Comparison of ENCODE assay signal across 9 cellular contexts in the genomic region with DNA sequence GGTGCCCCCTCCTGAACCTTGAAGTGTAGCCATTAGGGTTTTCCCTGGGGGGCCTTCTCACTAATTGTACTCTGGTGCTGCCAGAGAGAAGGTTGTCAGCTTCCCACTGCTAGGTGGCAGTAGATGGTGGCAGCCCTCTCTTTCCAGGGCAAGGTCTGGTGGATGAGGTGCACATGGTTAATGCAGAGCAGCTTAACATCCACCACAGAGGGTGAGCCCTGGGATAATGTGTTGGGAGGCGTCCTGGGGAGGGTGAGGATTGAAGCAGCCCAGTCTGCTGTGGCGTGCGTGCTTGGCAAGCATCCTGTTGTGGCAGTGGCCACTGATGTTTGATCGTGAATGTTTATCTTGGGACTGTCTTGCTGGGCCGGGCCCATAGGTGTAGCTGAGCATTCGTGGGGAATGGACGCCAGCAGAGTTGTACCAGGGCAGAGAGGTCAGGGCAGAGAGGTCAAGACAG. TPM values are rescaled to one million over a fixed set of nuclear protein-coding genes. Genes with fewer than 3 reads are reported as not detected.
DNase-seq lines count a peak whose midpoint lies in the region; ATAC-seq lines count a peak whose summit lies in the region.
"Had no signal": no experiment of that assay in that cellular context is flagged by ENCODE, and none has a peak within 500 bp of the region (broad histone marks: within the 10 kb centered on the region; RNA-seq: fewer than 3 reads in every experiment).

No MANE protein-coding gene starts in this region.

- H3K4me1 ChIP-seq in subcutaneous abdominal adipose tissue (ENCODE audit: control insufficient read depth in 5 of 5, insufficient read depth in 5 of 5, low read length in 5 of 5) (peaks cover 44 to 100% (median 94%) of the 10 kb centered on the region in 5 donors), mesenchymal stem cell (ENCODE audit: control insufficient read depth, insufficient read depth, low read depth, low read length) (peaks cover 59% of the 10 kb centered on the region)

- no peaks in the 10 kb centered on the region for H3K27me3 Mint-ChIP-seq in activated naive CD8-positive, alpha-beta T cell
- H3K27me3 Mint-ChIP-seq in immature natural killer cell (ENCODE audit: low read depth in 3 of 3) = peaks cover 8 to 18% (median 17%) of the 10 kb centered on the region in 3 donors

- peaks cover 0 to 63% (median 55%) of the 10 kb centered on the region in 5 donors for H3K36me3 ChIP-seq in subcutaneous abdominal adipose tissue (ENCODE audit: control insufficient read depth in 5 of 5, insufficient read depth in 5 of 5, low read length in 5 of 5)
- peaks cover 81 to 87% of the 10 kb centered on the region in 2 experiments for H3K36me3 ChIP-seq in mesenchymal stem cell (ENCODE audit: control insufficient read depth in 1 of 2, insufficient read depth in 2 of 2, low read depth in 1 of 2, low read length in 2 of 2)

- peak overlapping the region; percentile 79 for H3K27ac ChIP-seq in subcutaneous abdominal adipose tissue (ENCODE audit: low read depth, low read length)
- H3K27ac ChIP-seq in mesenchymal stem cell (ENCODE audit: low read length, poor library complexity, severe bottlenecking) = no peak overlapping the region

- H3K4me1 Mint-ChIP-seq in activated naive CD8-positive, alpha-beta T cell (ENCODE audit: low read depth) = peaks cover 83% of the 10 kb centered on the region
- H3K4me1 Mint-ChIP-seq in immature natural killer cell = peaks cover 77 to 92% of the 10 kb centered on the region in 2 donors

- no peak overlapping the region for H2AFZ ChIP-seq in mesenchymal stem cell (ENCODE audit: low read depth, low read length)

- H3K9me3 ChIP-seq in subcutaneous abdominal adipose tissue (ENCODE audit: control insufficient read depth in 5 of 5, low read length in 5 of 5) = no peaks in the 10 kb centered on the region
- H3K9me3 ChIP-seq in mesenchymal stem cell (ENCODE audit: control insufficient read depth, low read length) = no peaks in the 10 kb centered on the region

- no peak for ATAC-seq in HG03460 (IDR thresholded peaks at IDR 0.05; ENCODE audit: unreplicated experiment)
- ATAC-seq: activated CD4-positive, CD25-positive, alpha-beta regulatory T cell treated with anti-CD3 and anti-CD28 coated beads, Interleukin-2, amount 50 U/mL, for 24 hours had no signal

- H3K4me2 ChIP-seq in mesenchymal stem cell (ENCODE audit: low read length, poor library complexity, severe bottlenecking) = no peak overlapping the region

- peak overlapping the region in 3 of 5 donors; percentile 2 to 31 (median 22) for H3K4me3 ChIP-seq in subcutaneous abdominal adipose tissue (ENCODE audit: low read depth in 1 of 5, low read length in 5 of 5)
- H3K4me3 ChIP-seq in mesenchymal stem cell (ENCODE audit: insufficient read depth in 1 of 2, low read depth in 1 of 2, low read length in 2 of 2) = no peak overlapping the region

- no peak overlapping the region for H2BK15ac ChIP-seq in mesenchymal stem cell (ENCODE audit: low read depth, poor library complexity, severe bottlenecking)

- no peak overlapping the region for H4K8ac ChIP-seq in mesenchymal stem cell (ENCODE audit: low read length)

- peak overlapping the region; percentile 96 for H3K27ac Mint-ChIP-seq in activated naive CD8-positive, alpha-beta T cell
- H3K27ac Mint-ChIP-seq in immature natural killer cell = peak overlapping the region; percentile 89 to 98 (median 92)

- H2BK12ac ChIP-seq in mesenchymal stem cell (ENCODE audit: low read length in 2 of 2) = no peak overlapping the region

- peaks cover 7% of the 10 kb centered on the region for H3K36me3 Mint-ChIP-seq in activated naive CD8-positive, alpha-beta T cell
- peaks cover 3 to 15% (median 10%) of the 10 kb centered on the region in 3 donors for H3K36me3 Mint-ChIP-seq in immature natural killer cell

- no peak overlapping the region for H3K14ac ChIP-seq in mesenchymal stem cell (ENCODE audit: low read length in 2 of 2)

- 92% methylated on average over 7 of the region's 7 CpGs for WGBS in mesenchymal stem cell

- H3K23ac ChIP-seq in mesenchymal stem cell (ENCODE audit: low read length in 2 of 2) = no peak overlapping the region

- H2BK5ac ChIP-seq in mesenchymal stem cell (ENCODE audit: low read depth, low read length, poor library complexity, severe bottlenecking) = no peak overlapping the region

- no peak overlapping the region for H3K4ac ChIP-seq in mesenchymal stem cell (ENCODE audit: low read depth in 1 of 2, low read length in 2 of 2)

- peak overlapping the region in 1 of 5 donors; percentile 58 for H3K9ac ChIP-seq in subcutaneous abdominal adipose tissue (ENCODE audit: low read length in 5 of 5)
- no peak overlapping the region for H3K9ac ChIP-seq in mesenchymal stem cell (ENCODE audit: low read length)

- H3K4me3 Mint-ChIP-seq in activated naive CD8-positive, alpha-beta T cell = peak overlapping the region; percentile 94
- H3K4me3 Mint-ChIP-seq in immature natural killer cell = peak overlapping the region in 3 of 5 donors; percentile 7 to 33 (median 8)

- H2AK5ac ChIP-seq in mesenchymal stem cell (ENCODE audit: low read length, severe bottlenecking) = no peak overlapping the region

- no peak overlapping the region for H2BK120ac ChIP-seq in mesenchymal stem cell (ENCODE audit: low read depth, low read length)

- peak; percentile 35 for DNase-seq in NCI-H82 (lab: John Stamatoyannopoulos, UW)
- no peak for DNase-seq in NCI-H82 treated with DMSO at 0.1 percent for 48 hours (lab: John Stamatoyannopoulos, UW; ENCODE audit: unreplicated experiment)
- no peak for DNase-seq in immature natural killer cell
- no peak for DNase-seq in mesenchymal stem cell
- DNase-seq in HCEC 1CT = no peak

- H3K27me3 ChIP-seq in subcutaneous abdominal adipose tissue (ENCODE audit: control insufficient read depth in 5 of 5, insufficient read depth in 4 of 5, low read length in 5 of 5) = peaks cover 0 to 2% (median 0%) of the 10 kb centered on the region in 5 donors
- no peaks in the 10 kb centered on the region for H3K27me3 ChIP-seq in mesenchymal stem cell (ENCODE audit: control insufficient read depth in 1 of 2, insufficient read depth in 1 of 2, low read length in 2 of 2)

- no peak overlapping the region for H3K18ac ChIP-seq in mesenchymal stem cell (ENCODE audit: low read depth in 1 of 2, low read length in 2 of 2)

- H3K9me3 Mint-ChIP-seq in activated naive CD8-positive, alpha-beta T cell (ENCODE audit: low read depth) = no peaks in the 10 kb centered on the region
- H3K9me3 Mint-ChIP-seq in immature natural killer cell = no peaks in the 10 kb centered on the region

- peaks cover 14% of the 10 kb centered on the region for H3K79me1 ChIP-seq in mesenchymal stem cell (replicated peaks; ENCODE audit: low read length, poor library complexity, severe bottlenecking)

- no peak overlapping the region for H4K91ac ChIP-seq in mesenchymal stem cell (ENCODE audit: low read length)

RNA-seq across cellular contexts. Expression of a gene that starts 5.8 kb away (rescaled TPM):
- polyA plus RNA-seq in immature natural killer cell = 100 to 1,000 TPM in 2 of 3 donors, 10 to 100 TPM in 1; 88.4 to 124 (median 101) TPM
- polyA plus RNA-seq in mesenchymal stem cell (2013, experiment 1 of 2) = 77.6 TPM
- 79.5 TPM for polyA plus RNA-seq in mesenchymal stem cell (2013, experiment 2 of 2)

RNA-seq across cellular contexts. Expression of a gene that starts 26.8 kb away (rescaled TPM):
- 100 to 1,000 TPM; 129 to 151 (median 150) TPM for polyA plus RNA-seq in immature natural killer cell
- 17.4 TPM for polyA plus RNA-seq in mesenchymal stem cell (2013, experiment 1 of 2)
- polyA plus RNA-seq in mesenchymal stem cell (2013, experiment 2 of 2) = 16.7 TPM

RNA-seq across cellular contexts. Expression of a gene that starts 29.5 kb away (rescaled TPM):
- not detected for polyA plus RNA-seq in immature natural killer cell
- polyA plus RNA-seq in mesenchymal stem cell (2013, experiment 1 of 2) = not detected
- not detected for polyA plus RNA-seq in mesenchymal stem cell (2013, experiment 2 of 2)

RNA-seq across cellular contexts. Expression of a gene that starts 45.4 kb away (rescaled TPM):
- under 1 TPM in 1 of 3 donors, not detected in 2; 0.48 TPM for polyA plus RNA-seq in immature natural killer cell
- not detected for polyA plus RNA-seq in mesenchymal stem cell (2013, experiment 1 of 2)
- polyA plus RNA-seq in mesenchymal stem cell (2013, experiment 2 of 2) = not detected

RNA-seq across cellular contexts. Expression of a gene that starts 53.8 kb away (rescaled TPM):
- polyA plus RNA-seq in immature natural killer cell = 10 to 100 TPM; 28.9 to 78.7 (median 39.2) TPM
- 62.8 TPM for polyA plus RNA-seq in mesenchymal stem cell (2013, experiment 1 of 2)
- polyA plus RNA-seq in mesenchymal stem cell (2013, experiment 2 of 2) = 61.8 TPM

Comparison
In these comparisons a context has a peak if more than half of its experiments do, and no peak if none do; other contexts are left out.
1. H3K4me3 ChIP-seq: peak in subcutaneous abdominal adipose tissue (3 of 5); none in mesenchymal stem cell (0 of 2).